Comparison of ENCODE assay signal across 6 cellular contexts in the genomic region with DNA sequence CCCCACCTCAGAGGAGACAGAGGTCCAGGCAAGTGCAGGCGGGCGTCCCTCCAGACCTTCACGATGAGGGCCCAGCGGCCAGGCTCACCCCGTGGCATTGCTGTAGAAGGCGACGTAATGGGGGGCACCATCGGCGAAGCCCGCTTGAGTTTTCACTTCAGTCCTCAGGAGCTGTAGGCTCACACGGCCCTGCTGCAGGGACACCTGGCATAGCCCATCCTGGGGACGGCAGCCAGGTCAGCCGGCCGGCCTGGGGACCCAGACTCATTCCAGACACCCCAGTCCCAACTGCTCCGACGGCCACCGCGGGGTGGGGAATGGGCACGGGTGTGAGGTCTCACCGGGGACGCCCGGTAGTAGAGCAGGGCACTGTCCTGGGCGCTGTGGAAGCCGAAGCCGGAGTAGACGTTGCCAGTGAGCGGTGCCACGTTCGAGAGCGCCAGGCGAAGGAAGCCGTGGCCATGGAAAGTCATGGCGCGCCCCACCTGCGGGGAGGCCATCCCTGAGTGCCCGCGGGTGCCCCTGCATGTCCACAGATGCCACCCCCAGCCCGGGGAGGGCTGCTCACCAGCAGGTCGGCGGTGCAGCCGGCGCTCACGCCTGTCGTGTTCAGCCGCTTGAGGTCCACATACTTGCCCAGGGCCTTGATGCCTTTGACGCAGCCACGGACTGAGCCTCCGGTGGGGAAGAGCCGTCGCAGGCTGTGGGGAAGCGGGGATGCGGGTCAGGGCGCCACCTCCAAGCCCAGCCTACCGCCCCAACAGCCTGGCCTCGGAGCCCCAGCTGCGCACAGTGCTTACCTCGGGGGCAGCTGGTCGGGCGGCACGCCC.
"Had no signal": no experiment of that assay in that cellular context is flagged by ENCODE, and none has a peak within 500 bp of the region (broad histone marks: within the 10 kb centered on the region; RNA-seq: fewer than 3 reads in every experiment).

No MANE protein-coding gene starts in this region.

- H3K4me3 ChIP-seq: GM23248 had no signal

- H3K4me2 ChIP-seq: KMS-11 had no signal

- H3K9ac ChIP-seq: GM23248, KMS-11 had no signal

- DNase-seq: GM23248, GOT3, H9, HCEC 1CT, Karpas-422 had no signal

- H3K27ac ChIP-seq: GM23248, KMS-11 had no signal

- H2AFZ ChIP-seq: GM23248 had no signal
